ENCODE assay signal across 1 cellular context in the genomic region with DNA sequence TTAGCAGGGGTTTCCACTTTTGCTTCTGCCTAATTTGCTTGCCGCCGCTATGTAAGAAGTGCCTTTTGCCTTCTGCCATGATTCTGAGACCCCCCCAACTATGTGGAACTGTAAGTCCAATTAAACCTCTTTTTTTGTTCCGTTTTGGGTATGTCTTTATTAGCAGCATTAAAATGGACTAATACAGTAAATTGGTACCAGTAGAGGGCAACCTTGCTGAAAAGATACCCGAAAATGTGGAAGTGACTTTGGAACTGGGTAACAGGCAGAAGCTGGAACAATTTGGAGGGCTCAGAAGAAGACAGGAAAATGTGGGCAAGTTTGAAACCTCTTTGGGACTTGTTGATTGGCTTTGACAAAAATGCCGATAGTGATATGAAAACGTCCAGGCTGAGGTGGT.
A peak's percentile ranks its signal among the peaks of the same experiment; 100 is the strongest.
TF ChIP-seq lines count a peak whose summit lies in the region.

No MANE protein-coding gene starts in this region.

TF ChIP-seq in HepG2, 621 proteins besides CTCF, POLR2A, EP300 and RAD21 (continued from another document):
- TF ChIP-seq PRDM15 (CRISPR knock-in tag; IDR thresholded peaks at IDR 0.05) (peak; percentile 87), ZBTB42 (CRISPR knock-in tag; IDR thresholded peaks at IDR 0.05) (no peak)
